Comparison of ENCODE assay signal across 9 cellular contexts in genomic region chr1:37692834-37693175, GRCh38. TPM values are rescaled to one million over a fixed set of nuclear protein-coding genes. Genes with fewer than 3 reads are reported as not detected.
DNase-seq lines count a peak whose midpoint lies in the region; ATAC-seq and TF ChIP-seq lines count a peak whose summit lies in the region.
"Had no signal": no experiment of that assay in that cellular context is flagged by ENCODE, and none has a peak within 500 bp of the region (broad histone marks: within the 10 kb centered on the region; RNA-seq: fewer than 3 reads in every experiment).

No MANE protein-coding gene starts in this region.

- peaks cover 7% of the 10 kb centered on the region for H3K36me3 Mint-ChIP-seq in CD4-positive, CD25-positive, alpha-beta regulatory T cell
- H3K36me3 Mint-ChIP-seq in dendritic cell treated with granulocyte-macrophage colony-stimulating factor and Interleukin-4, amounts not matched to agents 40 ng/mL and 50 ng/mL, for 4 days (ENCODE audit: low read depth): peaks cover 32% of the 10 kb centered on the region
- peaks cover 34% of the 10 kb centered on the region for H3K36me3 Mint-ChIP-seq in nephron progenitor cell (ENCODE audit: low read depth)

- H3K4me1 ChIP-seq in CD4-positive, CD25-positive, alpha-beta regulatory T cell (ENCODE audit: control insufficient read depth, insufficient read depth, low read length, poor library complexity, severe bottlenecking): peaks cover 31% of the 10 kb centered on the region

- no peaks in the 10 kb centered on the region for H3K27me3 ChIP-seq in CD4-positive, CD25-positive, alpha-beta regulatory T cell (ENCODE audit: control insufficient read depth, insufficient read depth, low read length)

- peaks cover 19 to 45% (median 35%) of the 10 kb centered on the region in 4 donors for H3K4me1 Mint-ChIP-seq in CD4-positive, CD25-positive, alpha-beta regulatory T cell
- peaks cover 36% of the 10 kb centered on the region for H3K4me1 Mint-ChIP-seq in dendritic cell treated with granulocyte-macrophage colony-stimulating factor and Interleukin-4, amounts not matched to agents 40 ng/mL and 50 ng/mL, for 4 days (ENCODE audit: low read depth)
- peaks cover 43% of the 10 kb centered on the region for H3K4me1 Mint-ChIP-seq in nephron progenitor cell

- H3K4me3 ChIP-seq in CD4-positive, CD25-positive, alpha-beta regulatory T cell (ENCODE audit: low read depth, low read length): peak overlapping the region; percentile 79

- H3K27ac ChIP-seq in CD4-positive, CD25-positive, alpha-beta regulatory T cell (ENCODE audit: insufficient read depth, low read length, poor library complexity, severe bottlenecking): peak overlapping the region; percentile 41

- no peak for DNase-seq in CD4-positive, CD25-positive, alpha-beta regulatory T cell
- DNase-seq in LHCN-M2 (ENCODE audit: low read depth) (peak; percentile 12), nephron progenitor cell (no peak), NCI-H510A (lab: John Stamatoyannopoulos, UW) (no peak)

- no peaks in the 10 kb centered on the region for H3K9me3 Mint-ChIP-seq in CD4-positive, CD25-positive, alpha-beta regulatory T cell
- no peaks in the 10 kb centered on the region for H3K9me3 Mint-ChIP-seq in dendritic cell treated with granulocyte-macrophage colony-stimulating factor and Interleukin-4, amounts not matched to agents 40 ng/mL and 50 ng/mL, for 4 days
- H3K9me3 Mint-ChIP-seq in nephron progenitor cell: no peaks in the 10 kb centered on the region

- no peak for ATAC-seq in CD4-positive, CD25-positive, alpha-beta regulatory T cell (ENCODE audit: low read depth in 2 of 2)
- ATAC-seq in GM21515 (IDR thresholded peaks at IDR 0.05; ENCODE audit: unreplicated experiment): no peak
- no peak for ATAC-seq in GM18498 (IDR thresholded peaks at IDR 0.05; ENCODE audit: unreplicated experiment)
- ATAC-seq in GM21390 (IDR thresholded peaks at IDR 0.05; ENCODE audit: unreplicated experiment): no peak

- no peaks in the 10 kb centered on the region for H3K36me3 ChIP-seq in CD4-positive, CD25-positive, alpha-beta regulatory T cell (ENCODE audit: control insufficient read depth, insufficient read depth, low read length)

- intact Hi-C loops in dendritic cell treated with granulocyte-macrophage colony-stimulating factor and Interleukin-4, amounts not matched to agents 40 ng/mL and 50 ng/mL, for 4 days (cut with micrococcal nuclease): loop anchor here (1.0 to 10.0 kb wide), 5 partner anchors 119 to 322 kb away; partner anchors contain the start of genes SNIP1, UTP11 and ZC3H12A

- no peak for TF ChIP-seq CTCF in nephron progenitor cell (IDR thresholded peaks at IDR 0.05)

- no peaks in the 10 kb centered on the region for H3K9me3 ChIP-seq in CD4-positive, CD25-positive, alpha-beta regulatory T cell (ENCODE audit: control insufficient read depth in 2 of 2, low read length in 2 of 2)

- no peak overlapping the region for H3K27ac Mint-ChIP-seq in CD4-positive, CD25-positive, alpha-beta regulatory T cell
- peak overlapping the region; percentile 92 for H3K27ac Mint-ChIP-seq in dendritic cell treated with granulocyte-macrophage colony-stimulating factor and Interleukin-4, amounts not matched to agents 40 ng/mL and 50 ng/mL, for 4 days
- H3K27ac Mint-ChIP-seq in nephron progenitor cell: peak overlapping the region; percentile 45

- H3K4me3 Mint-ChIP-seq in CD4-positive, CD25-positive, alpha-beta regulatory T cell: peak overlapping the region; percentile 93 to 100 (median 94)
- H3K4me3 Mint-ChIP-seq in dendritic cell treated with granulocyte-macrophage colony-stimulating factor and Interleukin-4, amounts not matched to agents 40 ng/mL and 50 ng/mL, for 4 days: peak overlapping the region; percentile 97
- peak overlapping the region; percentile 99 for H3K4me3 Mint-ChIP-seq in nephron progenitor cell

- no peaks in the 10 kb centered on the region for H3K27me3 Mint-ChIP-seq in CD4-positive, CD25-positive, alpha-beta regulatory T cell
- no peaks in the 10 kb centered on the region for H3K27me3 Mint-ChIP-seq in dendritic cell treated with granulocyte-macrophage colony-stimulating factor and Interleukin-4, amounts not matched to agents 40 ng/mL and 50 ng/mL, for 4 days
- peaks cover 2% of the 10 kb centered on the region for H3K27me3 Mint-ChIP-seq in nephron progenitor cell (ENCODE audit: low read depth, poor library complexity)

RNA-seq across cellular contexts. Expression of gene CDCA8, which starts 0.5 kb away (rescaled TPM):
- total RNA-seq in CD4-positive, CD25-positive, alpha-beta regulatory T cell: 1.3 TPM
- polyA plus RNA-seq in CD4-positive, CD25-positive, alpha-beta regulatory T cell: 1 to 10 TPM; 2.5 to 3.7 (median 3.1) TPM
- total RNA-seq in LHCN-M2 (2014; rRNA removed): 45.3 and 47.6 TPM in 2 replicates
- polyA plus RNA-seq in LHCN-M2 (2012): 35.8 TPM

RNA-seq across cellular contexts. Expression of gene RSPO1, which starts 58.1 kb away (rescaled TPM):
- not detected for total RNA-seq in CD4-positive, CD25-positive, alpha-beta regulatory T cell
- not detected for polyA plus RNA-seq in CD4-positive, CD25-positive, alpha-beta regulatory T cell
- total RNA-seq in LHCN-M2 (2014; rRNA removed): not detected in 2 replicates
- not detected for polyA plus RNA-seq in LHCN-M2 (2012)
- total RNA-seq: lung microvascular endothelial cell had no signal

Comparison
In these comparisons a context has a peak if more than half of its experiments do, and no peak if none do; other contexts are left out.
1. H3K27ac Mint-ChIP-seq: peak in dendritic cell treated with granulocyte-macrophage colony-stimulating factor and Interleukin-4, amounts not matched to agents 40 ng/mL and 50 ng/mL, for 4 days (single experiment) and nephron progenitor cell (single experiment); none in CD4-positive, CD25-positive, alpha-beta regulatory T cell (0 of 3).
2. RNA of gene CDCA8, which starts 0.5 kb away (total RNA-seq): 45.3 to 47.6 TPM in LHCN-M2; 1.3 TPM in CD4-positive, CD25-positive, alpha-beta regulatory T cell (single experiment); every median in the first group is over 10 times any median in the second.
3. Peak in every context shown above with its lines, with median percentiles within 50 percentile points of each other: H3K4me3 Mint-ChIP-seq.